Comparison of ENCODE assay signal across 8 cellular contexts in genomic region chr1:46394108-46394871, GRCh38. TPM values are rescaled to one million over a fixed set of nuclear protein-coding genes. Genes with fewer than 3 reads are reported as not detected.
DNase-seq lines count a peak whose midpoint lies in the region; ATAC-seq, FAIRE-seq and TF ChIP-seq lines count a peak whose summit lies in the region.

FAAH (plus strand) TSS chr1:46394317; CDS start chr1:46394349, 32 bp downstream.

- WGBS in upper lobe of left lung, 2 donors = 5 to 15% methylated on average over 13 to 14 of the region's 75 CpGs

- H3K36me3 ChIP-seq in neural progenitor cell (no peaks in the 10 kb centered on the region), upper lobe of left lung (no peaks in the 10 kb centered on the region)

- H3K36me3 Mint-ChIP-seq in activated naive CD8-positive, alpha-beta T cell = peaks cover 10% of the 10 kb centered on the region
- H3K36me3 Mint-ChIP-seq in neural progenitor cell = peaks cover 3% of the 10 kb centered on the region

- no peak within 1 kb of the TSS for H3K9ac ChIP-seq in neural progenitor cell

- H3K27ac Mint-ChIP-seq in activated naive CD8-positive, alpha-beta T cell = no peak within 1 kb of the TSS
- H3K27ac Mint-ChIP-seq in neural progenitor cell = no peak within 1 kb of the TSS

- peaks cover 23% of the 10 kb centered on the region for H3K27me3 ChIP-seq in neural progenitor cell
- no peaks in the 10 kb centered on the region for H3K27me3 ChIP-seq in upper lobe of left lung

- TF ChIP-seq POLR2A in upper lobe of left lung (IDR thresholded peaks at IDR 0.05) (peak in 2 of 4 donors; percentile 40 to 68), H54 (IDR thresholded peaks at IDR 0.05; ENCODE audit: low read depth, low read length) (no peak)

- H3F3A ChIP-seq in neural progenitor cell (ENCODE audit: low read depth) = peaks cover 13% of the 10 kb centered on the region

- H3K9me3 ChIP-seq in neural progenitor cell (ENCODE audit: low read depth) (no peaks in the 10 kb centered on the region), upper lobe of left lung (peaks cover 0 to 6% (median 2%) of the 10 kb centered on the region in 4 donors)

- no peak for TF ChIP-seq EP300 in upper lobe of left lung (IDR thresholded peaks at IDR 0.05)

- peaks cover 22% of the 10 kb centered on the region for H3K79me2 ChIP-seq in neural progenitor cell (ENCODE audit: low read depth)

- H3K27ac ChIP-seq in neural progenitor cell (no peak within 1 kb of the TSS), upper lobe of left lung (peak within 1 kb of the TSS in 3 of 4 donors; percentile 61 to 77 (median 62))

- peaks cover 23% of the 10 kb centered on the region for H4K20me1 ChIP-seq in neural progenitor cell (ENCODE audit: low read depth)

- DNase-seq in DMS153 treated with DMSO at 0.1 percent for 48 hours (lab: John Stamatoyannopoulos, UW; ENCODE audit: unreplicated experiment) (peak; percentile 60), NCI-H2171 treated with DMSO at 0.1 percent for 48 hours (lab: John Stamatoyannopoulos, UW) (peak; percentile 19), globus pallidus (ENCODE audit: low spot score) (peak; percentile 75), neural progenitor cell (ENCODE audit: low spot score) (peak; percentile 92), upper lobe of left lung (peak; percentile 75 to 96), H54 (ENCODE audit: insufficient read length, low spot score) (no peak), NCI-H1048 (lab: John Stamatoyannopoulos, UW) (no peak)

- TF ChIP-seq CTCF in neural progenitor cell (IDR thresholded peaks at IDR 0.05) = no peak
- TF ChIP-seq CTCF in upper lobe of left lung (IDR thresholded peaks at IDR 0.05) = peak in 2 of 6 experiments; percentile 20 to 27

- H2AFZ ChIP-seq in neural progenitor cell (replicated peaks) = peak within 1 kb of the TSS; percentile 97

- H3K4me1 ChIP-seq in neural progenitor cell = peaks cover 21% of the 10 kb centered on the region
- peaks cover 8 to 23% (median 14%) of the 10 kb centered on the region in 4 donors for H3K4me1 ChIP-seq in upper lobe of left lung

- peak within 1 kb of the TSS; percentile 74 for H3K4me3 Mint-ChIP-seq in activated naive CD8-positive, alpha-beta T cell
- H3K4me3 Mint-ChIP-seq in neural progenitor cell = peak within 1 kb of the TSS; percentile 86

- H3K9me3 Mint-ChIP-seq in activated naive CD8-positive, alpha-beta T cell (ENCODE audit: low read depth) = peaks cover 5% of the 10 kb centered on the region
- H3K9me3 Mint-ChIP-seq in neural progenitor cell = peaks cover 19% of the 10 kb centered on the region

- peak; percentile 88 to 93 for ATAC-seq in upper lobe of left lung (ENCODE audit: low FRiP score in 2 of 2)

- H3K4me3 ChIP-seq in neural progenitor cell (peak within 1 kb of the TSS; percentile 67), upper lobe of left lung (peak within 1 kb of the TSS; percentile 22 to 71 (median 58))

- peak within 1 kb of the TSS; percentile 89 for H3K4me2 ChIP-seq in neural progenitor cell

- FAIRE-seq in H54 (lab: Jason Lieb, UNC) = no peak

- H3K4me1 Mint-ChIP-seq in activated naive CD8-positive, alpha-beta T cell (ENCODE audit: low read depth) = peaks cover 7% of the 10 kb centered on the region
- peaks cover 18% of the 10 kb centered on the region for H3K4me1 Mint-ChIP-seq in neural progenitor cell

- H3K27me3 Mint-ChIP-seq in activated naive CD8-positive, alpha-beta T cell = peaks cover 8% of the 10 kb centered on the region
- H3K27me3 Mint-ChIP-seq in neural progenitor cell (ENCODE audit: insufficient read depth, low read depth) = peaks cover 39% of the 10 kb centered on the region

RNA-seq across cellular contexts. Expression of gene FAAH, which starts in this region (rescaled TPM):
- total RNA-seq in neural progenitor cell (ENCODE audit: low replicate concordance) (13.9 and 40.4 TPM in 2 replicates), upper lobe of left lung (10 to 100 TPM; 34.1 to 67.1 (median 46.8) TPM)

Comparison
In these comparisons a context has a peak if more than half of its experiments do, and no peak if none do; other contexts are left out.
1. DNase-seq: peak in DMS153 treated with DMSO at 0.1 percent for 48 hours (single experiment), NCI-H2171 treated with DMSO at 0.1 percent for 48 hours (single experiment), globus pallidus (single experiment), neural progenitor cell (single experiment) and upper lobe of left lung (2 of 2); none in H54 (single experiment) and NCI-H1048 (single experiment).